In the genomic region with DNA sequence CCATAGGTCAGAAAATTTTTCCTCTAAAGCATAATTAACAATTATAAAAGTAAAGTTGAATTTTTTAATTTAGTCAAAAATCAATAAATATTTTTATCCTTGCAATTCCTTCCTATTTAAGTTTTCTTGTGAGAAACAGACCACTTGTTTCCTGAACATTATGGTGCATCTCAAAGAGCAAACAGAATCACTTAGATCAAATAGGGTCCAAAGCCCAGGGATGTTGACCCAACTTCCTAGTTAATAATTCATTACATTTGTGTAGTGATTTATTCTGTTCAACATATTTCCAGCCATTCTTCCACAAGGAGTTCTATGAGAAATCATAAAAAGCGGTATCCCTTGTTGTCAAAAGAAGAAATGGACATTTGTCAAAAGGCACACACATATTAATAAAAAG, we compare ENCODE assay signal across 24 cellular contexts.
DNase-seq lines count a peak whose midpoint lies in the region; ATAC-seq, FAIRE-seq and TF ChIP-seq lines count a peak whose summit lies in the region.
"Had no signal": no experiment of that assay in that cellular context is flagged by ENCODE, and none has a peak within 500 bp of the region (broad histone marks: within the 10 kb centered on the region; RNA-seq: fewer than 3 reads in every experiment).

No MANE protein-coding gene starts in this region.

- H3K27me3 Mint-ChIP-seq in activated naive CD8-positive, alpha-beta T cell treated with anti-CD3 and anti-CD28 coated beads, Interleukin-2, amount 50 U/mL, for 24 hours: peaks cover 3% of the 10 kb centered on the region
- H3K27me3 Mint-ChIP-seq: B cell; CD4-positive, alpha-beta T cell had no signal

- no peaks in the 10 kb centered on the region for H3K4me1 Mint-ChIP-seq in activated naive CD8-positive, alpha-beta T cell treated with anti-CD3 and anti-CD28 coated beads, Interleukin-2, amount 50 U/mL, for 24 hours
- H3K4me1 Mint-ChIP-seq: B cell had no signal

- no peak overlapping the region; a peak in 1 of 6 replicates for H3K4me3 ChIP-seq in HepG2 (replicated peaks in 1 of 3; ENCODE audit: insufficient read depth in 1 of 3, low read depth in 2 of 3, low read length in 3 of 3)
- H3K4me3 ChIP-seq in right lobe of liver: no peak overlapping the region
- no peak overlapping the region for H3K4me3 ChIP-seq in small intestine (ENCODE audit: low read depth in 1 of 2, low read length in 2 of 2)
- H3K4me3 ChIP-seq: A549; BLaER1 treated with 17β-estradiol and CSF1 and Interleukin-3, amounts not matched to agents 10 nM and 100 nM had no signal

- H3K9ac ChIP-seq in HepG2 (ENCODE audit: insufficient read depth, low read depth, low read length): no peak overlapping the region
- H3K9ac ChIP-seq: BLaER1 treated with 17β-estradiol and CSF1 and Interleukin-3, amounts not matched to agents 10 nM and 100 nM had no signal

- 0% methylated on average over 1 of the region's 1 CpG for WGBS in HepG2 (ENCODE audit: low lambda C conversion rate)
- 0% methylated on average over 1 of the region's 1 CpG for WGBS in right lobe of liver (ENCODE audit: insufficient coverage, low coverage, low lambda C conversion rate, missing lambda C conversion rate)
- WGBS in small intestine, 3 donors: 0 to 25% (median 16%) methylated on average over 1 of the region's 1 CpG

- H3K4me3 Mint-ChIP-seq in activated naive CD8-positive, alpha-beta T cell treated with anti-CD3 and anti-CD28 coated beads, Interleukin-2, amount 50 U/mL, for 24 hours: no peak overlapping the region
- H3K4me3 Mint-ChIP-seq: B cell; CD4-positive, alpha-beta T cell; CD8-positive, alpha-beta T cell had no signal

- no TSS peak for BruUV-seq in HepG2 (replicated peaks; lab: Mats Ljungman, UMichigan)

- H4K20me1 ChIP-seq in HepG2 (ENCODE audit: insufficient read depth, low read length): no peaks in the 10 kb centered on the region
- H4K20me1 ChIP-seq: BLaER1 treated with 17β-estradiol and CSF1 and Interleukin-3, amounts not matched to agents 10 nM and 100 nM had no signal

- H3K27me3 ChIP-seq in HepG2 (ENCODE audit: control insufficient read depth in 1 of 2, insufficient read depth in 2 of 2, low read length in 2 of 2) (no peaks in the 10 kb centered on the region), right lobe of liver (no peaks in the 10 kb centered on the region), small intestine (ENCODE audit: control insufficient read depth in 2 of 2, insufficient read depth in 2 of 2, low read length in 2 of 2) (no peaks in the 10 kb centered on the region)
- H3K27me3 ChIP-seq: BLaER1 treated with 17β-estradiol and CSF1 and Interleukin-3, amounts not matched to agents 10 nM and 100 nM had no signal

- TF ChIP-seq EP300 in HepG2 (IDR thresholded peaks at IDR 0.05; ENCODE audit: low read depth in 2 of 2, low read length in 2 of 2) (no peak; a peak in 1 of 4 replicates), HepG2 (CRISPR knock-in tag; IDR thresholded peaks at IDR 0.05; ENCODE audit: borderline replicate concordance) (no peak)

- no peak for TF ChIP-seq RAD21 in HepG2 (CRISPR knock-in tag; IDR thresholded peaks at IDR 0.05)

- H3K36me3 ChIP-seq in HepG2 (replicated peaks in 1 of 2; ENCODE audit: control insufficient read depth in 1 of 2, insufficient read depth in 2 of 2, low read length in 2 of 2) (no peaks in the 10 kb centered on the region), right lobe of liver (no peaks in the 10 kb centered on the region), small intestine (ENCODE audit: control insufficient read depth in 2 of 2, insufficient read depth in 2 of 2, low read length in 2 of 2) (no peaks in the 10 kb centered on the region)
- H3K36me3 ChIP-seq: BLaER1 treated with 17β-estradiol and CSF1 and Interleukin-3, amounts not matched to agents 10 nM and 100 nM had no signal

- in situ Hi-C loops in HepG2 (cut with HindIII; ENCODE audit: extremely low pct_ligation_motif_present, low pct_unique_long_range_greater_than_20kb): no loop called here

- ATAC-seq in HepG2: peak; percentile 98
- ATAC-seq in right lobe of liver: peak; percentile 79 to 92 (median 85)
- no peak for ATAC-seq in activated naive CD8-positive, alpha-beta T cell treated with anti-CD3 and anti-CD28 coated beads, Interleukin-2, amount 50 U/mL, for 24 hours
- ATAC-seq: A549; CD8-positive, alpha-beta T cell had no signal

- H3K4me1 ChIP-seq in HepG2 (ENCODE audit: insufficient read depth, low read length) (peaks cover 33% of the 10 kb centered on the region), right lobe of liver (peaks cover 0 to 27% (median 5%) of the 10 kb centered on the region in 4 donors), small intestine (ENCODE audit: control insufficient read depth in 2 of 2, insufficient read depth in 1 of 2, low read depth in 1 of 2, low read length in 1 of 2) (no peaks in the 10 kb centered on the region)
- H3K4me1 ChIP-seq: A549; BLaER1 treated with 17β-estradiol and CSF1 and Interleukin-3, amounts not matched to agents 10 nM and 100 nM had no signal

- TF ChIP-seq POLR2A in HepG2 (IDR thresholded peaks at IDR 0.05; ENCODE audit: insufficient read depth in 1 of 2, low read depth in 2 of 2, low read length in 2 of 2) (no peak), right lobe of liver (IDR thresholded peaks at IDR 0.05) (no peak)

- no peak for TF ChIP-seq CTCF in HepG2 (CRISPR knock-in tag; IDR thresholded peaks at IDR 0.05)
- TF ChIP-seq CTCF in right lobe of liver (IDR thresholded peaks at IDR 0.05): no peak

- no peaks in the 10 kb centered on the region for H3K79me2 ChIP-seq in HepG2 (ENCODE audit: insufficient read depth, low read length)

- H3K9me3 Mint-ChIP-seq in activated naive CD8-positive, alpha-beta T cell treated with anti-CD3 and anti-CD28 coated beads, Interleukin-2, amount 50 U/mL, for 24 hours: no peaks in the 10 kb centered on the region
- H3K9me3 Mint-ChIP-seq: CD4-positive, alpha-beta T cell; CD8-positive, alpha-beta T cell had no signal

- no peak overlapping the region for H3K27ac ChIP-seq in HepG2 (ENCODE audit: extremely low read length, insufficient read depth, low read length)
- H3K27ac ChIP-seq in right lobe of liver: peak overlapping the region in 2 of 3 donors; percentile 2 to 26
- H3K27ac ChIP-seq in small intestine (ENCODE audit: low read depth in 1 of 2, low read length in 1 of 2): no peak overlapping the region
- H3K27ac ChIP-seq: 22Rv1; A549; BLaER1 treated with 17β-estradiol and CSF1 and Interleukin-3, amounts not matched to agents 10 nM and 100 nM; C4-2B had no signal

- H3K9me3 ChIP-seq in HepG2 (ENCODE audit: low read length): no peaks in the 10 kb centered on the region
- H3K9me3 ChIP-seq in right lobe of liver: no peaks in the 10 kb centered on the region
- H3K9me3 ChIP-seq in small intestine (ENCODE audit: control insufficient read depth, low read depth): no peaks in the 10 kb centered on the region
- H3K9me3 ChIP-seq: A549; BLaER1 treated with 17β-estradiol and CSF1 and Interleukin-3, amounts not matched to agents 10 nM and 100 nM; Caco-2 had no signal

- POLR2A ChIA-PET in HepG2 (lab: Yijun Ruan, JAX): no interaction called here

- DNase-seq in DMS53 (lab: John Stamatoyannopoulos, UW) (peak; percentile 16), DMS53 treated with DMSO at 0.1 percent for 48 hours (lab: John Stamatoyannopoulos, UW; ENCODE audit: unreplicated experiment) (no peak), HepG2 (ENCODE audit: low spot score) (peak; percentile 72), right lobe of liver (no peak), small intestine (peak; percentile 59)
- no peak for DNase-seq in activated naive CD8-positive, alpha-beta T cell treated with anti-CD3 and anti-CD28 coated beads, Interleukin-2, amount 50 U/mL, for 24 hours
- DNase-seq in stimulated activated CD4-positive, alpha-beta T cell treated with anti-CD3 and anti-CD28 coated beads, Interleukin-12 subunit alpha, Interleukin-12 subunit beta, amount 100 ng/mL, for 4 hours: no peak
- DNase-seq in activated CD4-positive, alpha-beta T cell treated with anti-CD3 and anti-CD28 coated beads, Interleukin-2, amount 50 U/mL, for 4 hours: no peak
- DNase-seq: AML-193; Calu3; CD4-positive, alpha-beta T cell; CD8-positive, alpha-beta T cell; DMS79 treated with DMSO at 0.1 percent for 48 hours; GF-D8 had no signal

- no peak overlapping the region for H2AFZ ChIP-seq in HepG2 (ENCODE audit: low read length)

- H3K4me2 ChIP-seq in HepG2 (ENCODE audit: low read depth, low read length): peak overlapping the region; percentile 44
- H3K4me2 ChIP-seq: A549; BLaER1 treated with 17β-estradiol and CSF1 and Interleukin-3, amounts not matched to agents 10 nM and 100 nM had no signal

- FAIRE-seq in HepG2 (lab: Jason Lieb, UNC): peak; percentile 50
- FAIRE-seq in small intestine (lab: Jason Lieb, UNC): no peak
- FAIRE-seq: A549, D721Med, G401.6, GM12891, GM19239 had no signal

- CTCF ChIA-PET in HepG2 (lab: Yijun Ruan, JAX; ENCODE audit: low intra/inter-chr PET ratio, low total read pairs): no interaction called here

- no peak overlapping the region for H3K27ac Mint-ChIP-seq in activated naive CD8-positive, alpha-beta T cell treated with anti-CD3 and anti-CD28 coated beads, Interleukin-2, amount 50 U/mL, for 24 hours
- H3K27ac Mint-ChIP-seq: B cell; CD4-positive, alpha-beta T cell; CD8-positive, alpha-beta T cell had no signal

- intact Hi-C loops in HepG2 (cut with micrococcal nuclease; ENCODE audit: unreplicated experiment): no loop called here
- intact Hi-C loops in right lobe of liver (cut with DNase I): no loop called here

- no peaks in the 10 kb centered on the region for H3K36me3 Mint-ChIP-seq in activated naive CD8-positive, alpha-beta T cell treated with anti-CD3 and anti-CD28 coated beads, Interleukin-2, amount 50 U/mL, for 24 hours (ENCODE audit: low read depth)
- H3K36me3 Mint-ChIP-seq: CD8-positive, alpha-beta T cell had no signal

TF ChIP-seq in HepG2, 621 proteins besides CTCF, POLR2A, EP300 and RAD21 (continues in another document):
- TF ChIP-seq FOSL1 (CRISPR knock-in tag; IDR thresholded peaks at IDR 0.05; ENCODE audit: borderline replicate concordance) (no peak), NCOA2 (CRISPR knock-in tag; IDR thresholded peaks at IDR 0.05) (peak; percentile 47; the same call in 1 of the 2 replicates), ZMYM2 (CRISPR knock-in tag; IDR thresholded peaks at IDR 0.05) (no peak), SAP130 (CRISPR knock-in tag; IDR thresholded peaks at IDR 0.05; ENCODE audit: low read depth) (peak; percentile 30; the same call in 1 of the 2 replicates), EEA1 (CRISPR knock-in tag; IDR thresholded peaks at IDR 0.05; ENCODE audit: borderline replicate concordance) (no peak), ZNF75D (CRISPR knock-in tag; IDR thresholded peaks at IDR 0.05; ENCODE audit: borderline replicate concordance) (no peak), FOXA3 (CRISPR knock-in tag; IDR thresholded peaks at IDR 0.05) (peak; percentile 54), HNRNPUL1 (IDR thresholded peaks at IDR 0.05; ENCODE audit: low read depth, low read length) (0 out of 2 replicates have a peak, but pooled peaks have one; percentile 39), BORCS8-MEF2B (CRISPR knock-in tag; IDR thresholded peaks at IDR 0.05) (no peak), GATA4 (IDR thresholded peaks at IDR 0.05; ENCODE audit: borderline replicate concordance, low read depth) (no peak), ZNF160 (CRISPR knock-in tag; IDR thresholded peaks at IDR 0.05) (no peak), ZNF552 (CRISPR knock-in tag; IDR thresholded peaks at IDR 0.05; ENCODE audit: borderline replicate concordance) (no peak)

Comparison
In these comparisons a context has a peak if more than half of its experiments do, and no peak if none do; other contexts are left out.
1. DNase-seq: peak in DMS53 (single experiment), HepG2 (single experiment) and small intestine (single experiment); none in DMS53 treated with DMSO at 0.1 percent for 48 hours (single experiment), right lobe of liver (0 of 3), activated naive CD8-positive, alpha-beta T cell treated with anti-CD3 and anti-CD28 coated beads, Interleukin-2, amount 50 U/mL, for 24 hours (single experiment), stimulated activated CD4-positive, alpha-beta T cell treated with anti-CD3 and anti-CD28 coated beads, Interleukin-12 subunit alpha, Interleukin-12 subunit beta, amount 100 ng/mL, for 4 hours (single experiment) and activated CD4-positive, alpha-beta T cell treated with anti-CD3 and anti-CD28 coated beads, Interleukin-2, amount 50 U/mL, for 4 hours (0 of 2).
2. H3K27ac ChIP-seq: peak in right lobe of liver (2 of 3); none in HepG2 (single experiment) and small intestine (0 of 2).